12 cellular contexts compared by ENCODE assay signal in genomic region chr18:9732031-9732430, GRCh38. TPM values are rescaled to one million over a fixed set of nuclear protein-coding genes. Genes with fewer than 3 reads are reported as not detected.
"Had no signal": no experiment of that assay in that cellular context is flagged by ENCODE, and none has a peak within 500 bp of the region (broad histone marks: within the 10 kb centered on the region; RNA-seq: fewer than 3 reads in every experiment).

No MANE protein-coding gene starts in this region.

- ATAC-seq: activated CD4-positive, CD25-positive, alpha-beta regulatory T cell treated with anti-CD3 and anti-CD28 coated beads, Interleukin-2, amount 50 U/mL, for 24 hours; T-cell had no signal

- H3K4me1 ChIP-seq: thyroid gland had no signal

- H3K27ac ChIP-seq: thyroid gland, VCaP had no signal

- H3K27me3 ChIP-seq: brain microvascular endothelial cell, thyroid gland had no signal

- H3K9me3 ChIP-seq: thyroid gland had no signal

- FAIRE-seq: colon had no signal

- H3K4me3 ChIP-seq: thyroid gland had no signal

- H3K36me3 ChIP-seq: thyroid gland had no signal

- DNase-seq: activated CD4-positive, alpha-beta memory T cell treated with anti-CD3 and anti-CD28 coated beads, Interleukin-2, amount 10 ng/mL, durations not matched to agents 7 days and 5 days; activated CD4-positive, alpha-beta T cell treated with anti-CD3 and anti-CD28 coated beads, Interleukin-2, amount 10 ng/mL, durations not matched to agents 24 days and 14 days; activated gamma-delta T cell treated with Interleukin-2 at 50 U/mL for 16 hours; aorta; stimulated activated CD4-positive, alpha-beta T cell treated with anti-CD3 and anti-CD28 coated beads, Interleukin-4, amount 100 ng/mL, for 24 hours; substantia nigra; T-cell; thyroid gland had no signal

RNA-seq across cellular contexts. Expression of gene RAB31, which starts 23.9 kb away (rescaled TPM):
- total RNA-seq: activated CD4-positive, alpha-beta T cell treated with anti-CD3 and anti-CD28 coated beads, Interleukin-2, amount 10 ng/mL, durations not matched to agents 24 days and 14 days had no signal
